In the genomic region with DNA sequence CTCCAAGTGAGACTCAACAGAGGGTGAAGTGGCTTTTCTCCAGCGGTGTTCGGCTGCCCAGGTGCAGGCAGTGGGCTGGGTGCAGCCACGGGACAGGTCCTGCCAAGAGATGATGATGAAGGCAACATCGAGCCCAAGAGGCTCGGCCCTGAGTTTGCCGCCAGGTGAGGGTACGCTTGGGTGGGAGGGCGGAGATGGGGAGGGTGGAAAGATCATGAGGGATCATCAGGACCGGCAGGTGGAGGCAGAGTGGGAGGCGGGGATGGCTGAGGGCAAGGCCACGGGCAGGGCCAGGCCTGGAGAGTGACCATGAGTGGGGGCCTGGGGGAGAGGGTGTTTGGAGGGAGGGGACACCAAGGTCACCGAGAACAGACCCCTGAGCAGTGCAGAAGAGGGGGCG, we compare ENCODE assay signal across 1 cellular context.
TF ChIP-seq lines count a peak whose summit lies in the region.

No MANE protein-coding gene starts in this region.

TF ChIP-seq in H1, 55 proteins besides CTCF, POLR2A, EP300 and RAD21:
- TF ChIP-seq YY1 (IDR thresholded peaks at IDR 0.05; ENCODE audit: low read depth, low read length): no peak
- no peak for TF ChIP-seq SP1 (IDR thresholded peaks at IDR 0.05; ENCODE audit: low read depth, low read length)
- no peak for TF ChIP-seq POLR2AphosphoS5 (IDR thresholded peaks at IDR 0.05; ENCODE audit: low read depth, low read length)
- no peak for TF ChIP-seq BCL11A (IDR thresholded peaks at IDR 0.05; ENCODE audit: low read depth in 2 of 2, low read length in 2 of 2)
- TF ChIP-seq JUN (IDR thresholded peaks at IDR 0.05; ENCODE audit: low read depth, low read length): no peak
- TF ChIP-seq BACH1 (IDR thresholded peaks at IDR 0.05; ENCODE audit: low read length): no peak
- TF ChIP-seq CBX8 (IDR thresholded peaks at IDR 0.05; ENCODE audit: borderline replicate concordance, low read depth, low read length): no peak
- TF ChIP-seq TEAD4 (IDR thresholded peaks at IDR 0.05; ENCODE audit: low read depth, low read length): no peak
- no peak for TF ChIP-seq SIN3A (conservative IDR thresholded peaks at IDR 0.05 in 1 of 2, IDR thresholded peaks at IDR 0.05 in 1 of 2; ENCODE audit: low read depth in 1 of 2, low read length in 2 of 2)
- TF ChIP-seq GTF2F1 (IDR thresholded peaks at IDR 0.05; ENCODE audit: borderline replicate concordance, low read depth, low read length): no peak
- no peak for TF ChIP-seq TBP (IDR thresholded peaks at IDR 0.05; ENCODE audit: low read depth, low read length)
- no peak for TF ChIP-seq RFX5 (IDR thresholded peaks at IDR 0.05; ENCODE audit: borderline replicate concordance, low read depth, low read length)
- TF ChIP-seq SIX5 (IDR thresholded peaks at IDR 0.05; ENCODE audit: low read depth, low read length): no peak
- TF ChIP-seq KDM1A (IDR thresholded peaks at IDR 0.05; ENCODE audit: borderline replicate concordance, low read length): no peak
